Comparison of ENCODE assay signal across 1 cellular context in genomic region chr1:145901312-145902021, GRCh38.
TF ChIP-seq lines count a peak whose summit lies in the region.

No MANE protein-coding gene starts in this region.

TF ChIP-seq in H1, 55 proteins besides CTCF, POLR2A, EP300 and RAD21:
- TF ChIP-seq SIX5 (IDR thresholded peaks at IDR 0.05; ENCODE audit: low read depth, low read length) (no peak), SP2 (IDR thresholded peaks at IDR 0.05; ENCODE audit: low read length) (no peak), GTF2F1 (IDR thresholded peaks at IDR 0.05; ENCODE audit: borderline replicate concordance, low read depth, low read length) (no peak), USF2 (IDR thresholded peaks at IDR 0.05; ENCODE audit: low read length) (no peak), KDM4A (IDR thresholded peaks at IDR 0.05; ENCODE audit: low read depth, low read length, severe bottlenecking) (no peak), SRF (IDR thresholded peaks at IDR 0.05; ENCODE audit: low read depth, low read length) (no peak), TBP (IDR thresholded peaks at IDR 0.05; ENCODE audit: low read depth, low read length) (no peak), CHD1 (IDR thresholded peaks at IDR 0.05; ENCODE audit: low read depth, low read length) (no peak), E2F6 (IDR thresholded peaks at IDR 0.05) (no peak), CBX5 (IDR thresholded peaks at IDR 0.05; ENCODE audit: low read depth, low read length) (no peak), ATF2 (IDR thresholded peaks at IDR 0.05; ENCODE audit: low read length) (no peak), CTBP2 (IDR thresholded peaks at IDR 0.05; ENCODE audit: borderline replicate concordance, insufficient read depth, insufficient read length, low read length) (no peak)
